In the genomic region with DNA sequence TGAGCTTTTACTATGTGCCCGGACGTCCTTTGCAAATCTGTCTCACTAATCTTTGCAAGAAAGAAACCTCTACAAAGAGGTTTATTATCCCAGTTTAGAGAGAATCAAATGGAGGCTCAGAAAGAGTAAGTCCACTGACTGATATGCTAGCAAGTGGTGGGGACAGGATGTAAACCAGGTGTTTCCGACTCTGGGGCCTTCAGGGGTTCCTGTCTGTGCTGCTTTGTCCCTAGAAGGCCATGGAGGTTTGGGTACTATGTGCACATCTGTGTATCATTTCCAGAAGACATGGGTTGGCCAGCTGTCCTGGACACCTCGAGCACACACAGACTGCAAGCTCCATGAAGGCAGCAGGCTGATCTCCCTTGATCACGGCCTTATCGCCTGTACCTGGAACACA, we compare ENCODE assay signal across 1 cellular context.
TF ChIP-seq lines count a peak whose summit lies in the region.

No MANE protein-coding gene starts in this region.

TF ChIP-seq in IMR-90, 13 proteins besides CTCF, POLR2A, EP300 and RAD21:
- TF ChIP-seq MAFK (IDR thresholded peaks at IDR 0.05; ENCODE audit: low read depth, low read length), result no peak
- TF ChIP-seq SMC3 (IDR thresholded peaks at IDR 0.05; ENCODE audit: low read depth, low read length), result no peak
- no peak for TF ChIP-seq MXI1 (IDR thresholded peaks at IDR 0.05; ENCODE audit: borderline replicate concordance, low read depth, low read length)
- TF ChIP-seq, protein P1, sequence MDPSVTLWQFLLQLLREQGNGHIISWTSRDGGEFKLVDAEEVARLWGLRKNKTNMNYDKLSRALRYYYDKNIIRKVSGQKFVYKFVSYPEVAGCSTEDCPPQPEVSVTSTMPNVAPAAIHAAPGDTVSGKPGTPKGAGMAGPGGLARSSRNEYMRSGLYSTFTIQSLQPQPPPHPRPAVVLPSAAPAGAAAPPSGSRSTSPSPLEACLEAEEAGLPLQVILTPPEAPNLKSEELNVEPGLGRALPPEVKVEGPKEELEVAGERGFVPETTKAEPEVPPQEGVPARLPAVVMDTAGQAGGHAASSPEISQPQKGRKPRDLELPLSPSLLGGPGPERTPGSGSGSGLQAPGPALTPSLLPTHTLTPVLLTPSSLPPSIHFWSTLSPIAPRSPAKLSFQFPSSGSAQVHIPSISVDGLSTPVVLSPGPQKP (IDR thresholded peaks at IDR 0.05; ENCODE audit: borderline replicate concordance, low read depth, low read length), result no peak
- TF ChIP-seq RFX5 (IDR thresholded peaks at IDR 0.05; ENCODE audit: low read depth, low read length), result no peak
- TF ChIP-seq FOS (IDR thresholded peaks at IDR 0.05; ENCODE audit: low read depth, low read length), result no peak
- TF ChIP-seq RCOR1 (IDR thresholded peaks at IDR 0.05; ENCODE audit: insufficient replicate concordance, low read length), result no peak
- TF ChIP-seq CEBPB (IDR thresholded peaks at IDR 0.05; ENCODE audit: low read depth, low read length), result no peak
- no peak for TF ChIP-seq BHLHE40 (IDR thresholded peaks at IDR 0.05; ENCODE audit: low read depth, low read length)
- no peak for TF ChIP-seq NFE2L2 (IDR thresholded peaks at IDR 0.05; ENCODE audit: low read depth, low read length)
- TF ChIP-seq CHD1 (IDR thresholded peaks at IDR 0.05; ENCODE audit: low read depth, low read length), result no peak
- TF ChIP-seq, protein P2, sequence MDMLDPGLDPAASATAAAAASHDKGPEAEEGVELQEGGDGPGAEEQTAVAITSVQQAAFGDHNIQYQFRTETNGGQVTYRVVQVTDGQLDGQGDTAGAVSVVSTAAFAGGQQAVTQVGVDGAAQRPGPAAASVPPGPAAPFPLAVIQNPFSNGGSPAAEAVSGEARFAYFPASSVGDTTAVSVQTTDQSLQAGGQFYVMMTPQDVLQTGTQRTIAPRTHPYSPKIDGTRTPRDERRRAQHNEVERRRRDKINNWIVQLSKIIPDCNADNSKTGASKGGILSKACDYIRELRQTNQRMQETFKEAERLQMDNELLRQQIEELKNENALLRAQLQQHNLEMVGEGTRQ (IDR thresholded peaks at IDR 0.05; ENCODE audit: low read depth, low read length), result no peak
- no peak for TF ChIP-seq MAZ (IDR thresholded peaks at IDR 0.05; ENCODE audit: borderline replicate concordance, low read depth, low read length)
